Comparison of ENCODE assay signal across 17 cellular contexts in the genomic region with DNA sequence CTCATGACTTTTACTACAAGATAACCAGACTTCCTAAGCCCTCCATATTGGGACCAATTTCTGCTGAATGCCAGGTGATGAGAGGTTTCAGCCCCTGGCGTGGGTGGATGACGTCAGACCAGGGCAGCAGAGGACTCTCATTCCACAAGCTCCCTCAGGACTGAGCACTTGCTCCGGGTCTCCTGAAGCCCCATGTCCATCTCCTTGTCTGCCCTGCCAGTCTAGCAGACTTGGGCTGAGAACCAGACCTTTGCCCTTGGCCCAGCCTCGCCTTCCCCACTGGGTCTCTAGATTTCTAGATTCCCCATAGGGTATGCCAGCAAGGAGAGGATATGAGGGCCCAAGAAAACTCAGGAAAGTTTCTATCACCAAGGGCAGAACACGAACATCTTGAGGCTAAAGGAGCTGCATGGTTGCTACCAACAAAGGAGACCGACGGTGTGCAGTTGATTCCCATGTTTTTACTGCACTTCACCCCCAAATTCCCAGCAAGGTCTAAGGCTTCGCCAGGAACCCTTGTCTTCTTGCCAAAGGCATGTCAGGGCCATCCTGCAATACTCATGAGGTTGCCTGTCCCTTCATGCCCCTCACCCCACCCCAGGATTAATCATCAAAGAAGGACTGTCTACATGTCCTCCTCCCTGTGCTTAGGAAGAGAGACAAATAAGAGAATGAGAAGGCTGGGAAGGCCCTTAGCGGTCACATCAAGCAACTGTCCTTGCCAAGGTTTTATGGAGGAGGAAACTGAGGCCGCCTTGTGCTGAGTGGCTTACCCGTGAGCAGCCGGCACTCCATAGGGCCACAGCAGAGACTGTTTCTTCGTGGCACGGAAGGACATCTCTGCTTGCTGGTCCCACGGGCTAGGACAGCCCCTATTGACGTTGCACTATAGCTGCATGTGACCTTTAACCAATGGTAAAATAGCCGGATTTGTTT.
"Had no signal": no experiment of that assay in that cellular context is flagged by ENCODE, and none has a peak within 500 bp of the region (broad histone marks: within the 10 kb centered on the region; RNA-seq: fewer than 3 reads in every experiment).

No MANE protein-coding gene starts in this region.

- H3K9me3 Mint-ChIP-seq: activated B cell treated with CpG ODN at 0.5 μM for 24 hours; activated CD4-positive, alpha-beta T cell treated with anti-CD3 and anti-CD28 coated beads, Interleukin-2, amount 10 ng/mL, durations not matched to agents 24 days and 14 days; activated naive CD4-positive, alpha-beta T cell treated with anti-CD3 and anti-CD28 coated beads for 36 hours; activated T-helper 1 cell treated with anti-CD3 and anti-CD28 coated beads, Interleukin-12 subunit alpha, Interleukin-12 subunit beta, Interleukin-2, Interleukin-4 antibody, amounts not matched to agents 30 ng/mL and 10 ng/mL and 1 ng/mL, durations not matched to agents 14 hours and 24 hours and 36 hours had no signal

- DNase-seq: activated B cell treated with CpG ODN at 0.5 μM for 24 hours; activated CD4-positive, alpha-beta T cell treated with anti-CD3 and anti-CD28 coated beads, Interleukin-2, amount 10 ng/mL, durations not matched to agents 24 days and 14 days; activated naive CD4-positive, alpha-beta T cell treated with anti-CD3 and anti-CD28 coated beads for 36 hours; colonic mucosa; effector memory CD4-positive, alpha-beta T cell; erythroblast; hypothalamus; left colon; mucosa of descending colon; naive thymus-derived CD8-positive, alpha-beta T cell; occipital lobe; stimulated activated CD4-positive, alpha-beta T cell treated with anti-CD3 and anti-CD28 coated beads, Interleukin-2, amount 100 ng/mL, for 48 hours; stimulated activated CD8-positive, alpha-beta memory T cell treated with anti-CD3 and anti-CD28 coated beads, Interleukin-4, amount 100 ng/mL, for 48 hours; stomach had no signal

- ATAC-seq: left colon; mucosa of descending colon; naive thymus-derived CD8-positive, alpha-beta T cell had no signal

- H3K4me1 ChIP-seq: colonic mucosa had no signal

- H3K9me3 ChIP-seq: colonic mucosa, mucosa of descending colon, stomach, thoracic aorta had no signal

- FAIRE-seq: astrocyte had no signal

- H3K27ac Mint-ChIP-seq: activated B cell treated with CpG ODN at 0.5 μM for 24 hours; activated CD4-positive, alpha-beta T cell treated with anti-CD3 and anti-CD28 coated beads, Interleukin-2, amount 10 ng/mL, durations not matched to agents 24 days and 14 days; activated naive CD4-positive, alpha-beta T cell treated with anti-CD3 and anti-CD28 coated beads for 36 hours; activated T-helper 1 cell treated with anti-CD3 and anti-CD28 coated beads, Interleukin-12 subunit alpha, Interleukin-12 subunit beta, Interleukin-2, Interleukin-4 antibody, amounts not matched to agents 30 ng/mL and 10 ng/mL and 1 ng/mL, durations not matched to agents 14 hours and 24 hours and 36 hours had no signal

- H3K27me3 ChIP-seq: colonic mucosa, stomach had no signal

- H3K4me3 Mint-ChIP-seq: activated B cell treated with CpG ODN at 0.5 μM for 24 hours; activated CD4-positive, alpha-beta T cell treated with anti-CD3 and anti-CD28 coated beads, Interleukin-2, amount 10 ng/mL, durations not matched to agents 24 days and 14 days; activated naive CD4-positive, alpha-beta T cell treated with anti-CD3 and anti-CD28 coated beads for 36 hours; activated T-helper 1 cell treated with anti-CD3 and anti-CD28 coated beads, Interleukin-12 subunit alpha, Interleukin-12 subunit beta, Interleukin-2, Interleukin-4 antibody, amounts not matched to agents 30 ng/mL and 10 ng/mL and 1 ng/mL, durations not matched to agents 14 hours and 24 hours and 36 hours; naive thymus-derived CD8-positive, alpha-beta T cell had no signal

- H3K4me1 Mint-ChIP-seq: activated CD4-positive, alpha-beta T cell treated with anti-CD3 and anti-CD28 coated beads, Interleukin-2, amount 10 ng/mL, durations not matched to agents 24 days and 14 days had no signal

- H3K36me3 ChIP-seq: colonic mucosa, stomach, thoracic aorta had no signal

- H3K27me3 Mint-ChIP-seq: activated B cell treated with CpG ODN at 0.5 μM for 24 hours had no signal

- H3K27ac ChIP-seq: colonic mucosa, stomach, thoracic aorta had no signal

- H3K36me3 Mint-ChIP-seq: naive thymus-derived CD8-positive, alpha-beta T cell had no signal

- H3K4me3 ChIP-seq: colonic mucosa, mucosa of descending colon, stomach, thoracic aorta had no signal
